Comparison of ENCODE assay signal across 2 cellular contexts in the genomic region with DNA sequence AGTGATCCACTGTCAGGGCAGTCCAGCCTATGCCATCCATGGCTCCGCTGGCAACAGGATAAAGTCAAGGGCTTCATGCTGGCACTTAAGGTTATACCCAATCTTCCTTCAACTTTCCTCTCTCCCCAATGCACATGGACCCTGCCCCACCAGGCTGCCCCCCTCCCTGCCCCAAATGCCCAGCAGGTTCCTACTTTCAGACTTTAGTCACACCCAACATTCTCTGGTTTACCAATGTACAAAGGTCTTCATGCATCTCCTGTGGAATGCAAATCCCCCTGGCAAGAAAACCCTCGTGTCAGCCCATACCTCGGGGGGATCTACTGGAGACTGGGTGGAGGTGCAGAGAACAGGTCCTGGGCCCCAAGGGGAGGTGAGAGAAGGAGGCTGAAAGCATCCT.
TF ChIP-seq lines count a peak whose summit lies in the region.

No MANE protein-coding gene starts in this region.

TF ChIP-seq in SK-N-SH, 30 proteins besides CTCF, POLR2A, EP300 and RAD21 (continued from another document):
- TF ChIP-seq, protein P1, sequence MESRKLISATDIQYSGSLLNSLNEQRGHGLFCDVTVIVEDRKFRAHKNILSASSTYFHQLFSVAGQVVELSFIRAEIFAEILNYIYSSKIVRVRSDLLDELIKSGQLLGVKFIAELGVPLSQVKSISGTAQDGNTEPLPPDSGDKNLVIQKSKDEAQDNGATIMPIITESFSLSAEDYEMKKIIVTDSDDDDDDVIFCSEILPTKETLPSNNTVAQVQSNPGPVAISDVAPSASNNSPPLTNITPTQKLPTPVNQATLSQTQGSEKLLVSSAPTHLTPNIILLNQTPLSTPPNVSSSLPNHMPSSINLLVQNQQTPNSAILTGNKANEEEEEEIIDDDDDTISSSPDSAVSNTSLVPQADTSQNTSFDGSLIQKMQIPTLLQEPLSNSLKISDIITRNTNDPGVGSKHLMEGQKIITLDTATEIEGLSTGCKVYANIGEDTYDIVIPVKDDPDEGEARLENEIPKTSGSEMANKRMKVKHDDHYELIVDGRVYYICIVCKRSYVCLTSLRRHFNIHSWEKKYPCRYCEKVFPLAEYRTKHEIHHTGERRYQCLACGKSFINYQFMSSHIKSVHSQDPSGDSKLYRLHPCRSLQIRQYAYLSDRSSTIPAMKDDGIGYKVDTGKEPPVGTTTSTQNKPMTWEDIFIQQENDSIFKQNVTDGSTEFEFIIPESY (IDR thresholded peaks at IDR 0.05; ENCODE audit: borderline replicate concordance, low read depth) = no peak
- TF ChIP-seq FOXJ3 (CRISPR knock-in tag; IDR thresholded peaks at IDR 0.05) = no peak
- no peak for TF ChIP-seq CHD2 (IDR thresholded peaks at IDR 0.05; ENCODE audit: low read length, partially characterized antibody)
- TF ChIP-seq, protein P2, sequence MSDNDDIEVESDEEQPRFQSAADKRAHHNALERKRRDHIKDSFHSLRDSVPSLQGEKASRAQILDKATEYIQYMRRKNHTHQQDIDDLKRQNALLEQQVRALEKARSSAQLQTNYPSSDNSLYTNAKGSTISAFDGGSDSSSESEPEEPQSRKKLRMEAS (IDR thresholded peaks at IDR 0.05; ENCODE audit: low read depth) = no peak
- TF ChIP-seq NRF1 (IDR thresholded peaks at IDR 0.05; ENCODE audit: low read depth, low read length) = no peak
- TF ChIP-seq RFX5 (IDR thresholded peaks at IDR 0.05; ENCODE audit: low read length) = no peak
- TF ChIP-seq NFIC (IDR thresholded peaks at IDR 0.05; ENCODE audit: borderline replicate concordance) = no peak
- no peak for TF ChIP-seq SIN3A (IDR thresholded peaks at IDR 0.05; ENCODE audit: borderline replicate concordance, low read depth, low read length)

TF ChIP-seq in SK-N-SH treated with all-trans-retinoic acid at 6 μM for 48 hours, 23 proteins besides CTCF, POLR2A, EP300 and RAD21 (continued from another document):
- no peak for TF ChIP-seq GLIS3 (CRISPR knock-in tag; IDR thresholded peaks at IDR 0.05)
- no peak for TF ChIP-seq OSR1 (CRISPR knock-in tag; IDR thresholded peaks at IDR 0.05)
- no peak for TF ChIP-seq PPARA (CRISPR knock-in tag; IDR thresholded peaks at IDR 0.05; ENCODE audit: borderline replicate concordance)
- no peak for TF ChIP-seq PATZ1 (CRISPR knock-in tag; IDR thresholded peaks at IDR 0.05; ENCODE audit: borderline replicate concordance)
- TF ChIP-seq, protein P3, sequence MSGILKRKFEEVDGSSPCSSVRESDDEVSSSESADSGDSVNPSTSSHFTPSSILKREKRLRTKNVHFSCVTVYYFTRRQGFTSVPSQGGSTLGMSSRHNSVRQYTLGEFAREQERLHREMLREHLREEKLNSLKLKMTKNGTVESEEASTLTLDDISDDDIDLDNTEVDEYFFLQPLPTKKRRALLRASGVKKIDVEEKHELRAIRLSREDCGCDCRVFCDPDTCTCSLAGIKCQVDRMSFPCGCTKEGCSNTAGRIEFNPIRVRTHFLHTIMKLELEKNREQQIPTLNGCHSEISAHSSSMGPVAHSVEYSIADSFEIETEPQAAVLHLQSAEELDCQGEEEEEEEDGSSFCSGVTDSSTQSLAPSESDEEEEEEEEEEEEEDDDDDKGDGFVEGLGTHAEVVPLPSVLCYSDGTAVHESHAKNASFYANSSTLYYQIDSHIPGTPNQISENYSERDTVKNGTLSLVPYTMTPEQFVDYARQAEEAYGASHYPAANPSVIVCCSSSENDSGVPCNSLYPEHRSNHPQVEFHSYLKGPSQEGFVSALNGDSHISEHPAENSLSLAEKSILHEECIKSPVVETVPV (CRISPR knock-in tag; IDR thresholded peaks at IDR 0.05) = no peak
- no peak for TF ChIP-seq TSHZ2 (CRISPR knock-in tag; IDR thresholded peaks at IDR 0.05)
- TF ChIP-seq ZFP30 (CRISPR knock-in tag; IDR thresholded peaks at IDR 0.05) = no peak
- no peak for TF ChIP-seq RARB (CRISPR knock-in tag; IDR thresholded peaks at IDR 0.05)
- TF ChIP-seq ZFP3 (CRISPR knock-in tag; IDR thresholded peaks at IDR 0.05) = no peak
